In the genomic region with DNA sequence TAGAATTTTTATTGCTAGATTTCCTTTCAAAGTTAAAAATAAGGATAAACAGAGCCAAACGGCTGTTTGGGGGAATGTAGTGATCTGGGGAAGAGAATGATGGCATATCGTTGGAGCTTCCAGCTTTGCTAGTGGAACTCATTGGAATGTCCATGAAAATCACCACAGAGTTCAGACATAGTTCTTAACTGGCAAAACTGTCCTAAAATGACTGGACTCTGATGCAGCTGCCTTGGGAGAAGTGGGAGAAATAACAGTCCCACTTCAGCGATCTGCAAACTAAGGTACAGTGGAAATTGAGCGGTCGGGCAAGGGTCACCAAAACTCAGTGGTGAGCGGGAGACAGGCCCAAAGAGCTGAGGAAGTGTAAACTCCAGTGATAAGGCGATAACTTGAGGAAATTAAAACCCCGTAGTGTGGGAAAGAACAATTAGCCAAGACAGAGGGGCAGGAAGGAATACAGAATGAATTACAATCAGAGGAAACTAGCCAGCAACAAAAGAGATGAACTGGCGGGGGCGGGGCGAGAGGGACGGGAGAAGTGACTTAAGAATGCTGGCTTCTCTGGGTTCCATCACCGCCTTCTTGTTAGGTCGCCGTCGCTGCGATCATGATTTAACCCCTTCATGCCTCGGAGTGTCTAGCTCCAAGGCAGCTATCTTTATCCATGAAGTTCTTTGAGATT, we compare ENCODE assay signal across 10 cellular contexts.
DNase-seq lines count a peak whose midpoint lies in the region; ATAC-seq and TF ChIP-seq lines count a peak whose summit lies in the region.
"Had no signal": no experiment of that assay in that cellular context is flagged by ENCODE, and none has a peak within 500 bp of the region (broad histone marks: within the 10 kb centered on the region; RNA-seq: fewer than 3 reads in every experiment).

No MANE protein-coding gene starts in this region.

- TF ChIP-seq RAD21 in HCT116 (IDR thresholded peaks at IDR 0.05; ENCODE audit: low read depth), result peak; percentile 23

- peaks cover 12% of the 10 kb centered on the region; the same call in 1 of the 2 replicates for H3K79me2 ChIP-seq in HCT116 (ENCODE audit: insufficient read depth, low read length)

- H3K9me3 Mint-ChIP-seq in MCF 10A (ENCODE audit: unreplicated experiment), result no peaks in the 10 kb centered on the region
- H3K9me3 Mint-ChIP-seq: activated naive CD4-positive, alpha-beta T cell treated with anti-CD3 and anti-CD28 coated beads, Interleukin-2, amount 50 U/mL, for 24 hours had no signal

- RAD21 ChIA-PET in HCT116 (lab: Charles Lee; ENCODE audit: low non-redundant PET in 1 of 2, low total read pairs in 2 of 2, uncharacterized antibody in 2 of 2, unreplicated experiment in 2 of 2), result interaction anchor here in 1 of 2 experiments (2.2 kb wide), 1 partner anchor 27 kb away, joined by 7 read pairs; no protein-coding TSS in a partner anchor

- H3K27me3 ChIP-seq in HCT116 (ENCODE audit: insufficient read depth, low read length) (no peaks in the 10 kb centered on the region), iPS-18a (ENCODE audit: control insufficient read depth, insufficient read depth, low read length) (no peaks in the 10 kb centered on the region), skeletal muscle tissue (ENCODE audit: control insufficient read depth in 3 of 3, insufficient read depth in 3 of 3, low read length in 3 of 3) (no peaks in the 10 kb centered on the region)

- H3K9ac ChIP-seq in HCT116 (ENCODE audit: low read length), result peak overlapping the region; percentile 67
- H3K9ac ChIP-seq in iPS-18a (ENCODE audit: low read length), result no peak overlapping the region
- peak overlapping the region in 2 of 3 donors; percentile 10 to 28 for H3K9ac ChIP-seq in skeletal muscle tissue (ENCODE audit: low read depth in 1 of 3, low read length in 3 of 3)

- no peak overlapping the region for H2AFZ ChIP-seq in HCT116 (ENCODE audit: low read depth, low read length, poor library complexity, severe bottlenecking)

- TF ChIP-seq POLR2A in HCT116 (IDR thresholded peaks at IDR 0.05; ENCODE audit: borderline replicate concordance, extremely low read depth, insufficient read depth, insufficient read length), result peak; percentile 38

- H3K4me1 ChIP-seq in HCT116 (ENCODE audit: control insufficient read depth in 1 of 2, insufficient read depth in 2 of 2, low read length in 2 of 2), result peaks cover 79 to 94% of the 10 kb centered on the region in 2 experiments
- H3K4me1 ChIP-seq in iPS-18a (ENCODE audit: control insufficient read depth, low read depth, low read length), result peaks cover 25% of the 10 kb centered on the region
- H3K4me1 ChIP-seq in skeletal muscle tissue (ENCODE audit: control insufficient read depth in 3 of 3, insufficient read depth in 3 of 3, low read length in 3 of 3), result peaks cover 16 to 23% (median 21%) of the 10 kb centered on the region in 3 donors

- intact Hi-C loops in HCT116 (cut with micrococcal nuclease) (loop anchor here (2.0 kb wide), 1 partner anchor 78 kb away; no protein-coding TSS in a partner anchor), MCF 10A (cut with micrococcal nuclease) (no loop called here)

- no peak for TF ChIP-seq CTCF in HCT116 (IDR thresholded peaks at IDR 0.05 in 2 of 3, conservative IDR thresholded peaks at IDR 0.05 in 1 of 3; ENCODE audit: borderline replicate concordance in 1 of 3, insufficient read depth in 1 of 3, low read depth in 2 of 3, low read length in 2 of 3)
- no peak for TF ChIP-seq CTCF in MCF 10A (IDR thresholded peaks at IDR 0.05; ENCODE audit: unreplicated experiment)

- DNase-seq in HCT116 (ENCODE audit: low read depth, low spot score) (peak; percentile 84), MCF 10A (ENCODE audit: unreplicated experiment) (no peak), NAMALWA (ENCODE audit: low spot score) (no peak), NCI-H2029 treated with DMSO at 0.1 percent for 48 hours (lab: John Stamatoyannopoulos, UW) (no peak), KG1 (lab: John Stamatoyannopoulos, UW) (no peak), NCI-H1105 treated with DMSO at 0.1 percent for 48 hours (lab: John Stamatoyannopoulos, UW) (no peak)
- DNase-seq: SHP77 treated with DMSO at 0.1 percent for 48 hours had no signal

- H3K4me3 ChIP-seq in HCT116 (replicated peaks in 1 of 2; ENCODE audit: low read depth in 1 of 2, low read length in 2 of 2) (peak overlapping the region; percentile 13 to 41; a peak in 3 of 4 replicates), iPS-18a (ENCODE audit: low read length) (peak overlapping the region; percentile 41), skeletal muscle tissue (ENCODE audit: low read length in 3 of 3) (peak overlapping the region in 2 of 3 donors; percentile 47)

- ATAC-seq in HCT116, result no peak

- peak overlapping the region; percentile 90 for H3K27ac ChIP-seq in HCT116 (ENCODE audit: low read depth, low read length)
- no peak overlapping the region for H3K27ac ChIP-seq in iPS-18a (ENCODE audit: low read length)
- peak overlapping the region; percentile 32 for H3K27ac ChIP-seq in skeletal muscle tissue (ENCODE audit: low read depth, low read length)

- CTCF ChIA-PET in HCT116 (lab: Charles Lee) (interaction anchor here (0.7 to 3.3 kb wide), 6 partner anchors 8 to 302 kb away, joined by 3 to 22 read pairs (median 4); no protein-coding TSS in a partner anchor), MCF 10A (lab: Yijun Ruan, JAX) (interaction anchor here (2.8 to 14.2 kb wide), 3 partner anchors 8 to 282 kb away, joined by 15 to 391 read pairs (median 35); no protein-coding TSS in a partner anchor)

- peaks cover 53% of the 10 kb centered on the region for H3K4me1 Mint-ChIP-seq in MCF 10A (ENCODE audit: insufficient read depth, unreplicated experiment)

- no peaks in the 10 kb centered on the region for H3K27me3 Mint-ChIP-seq in MCF 10A (ENCODE audit: insufficient read depth, unreplicated experiment)

- H3K9me3 ChIP-seq in HCT116 (ENCODE audit: control insufficient read depth in 1 of 2, insufficient read depth in 1 of 2, low read depth in 1 of 2, low read length in 2 of 2) (no peaks in the 10 kb centered on the region), iPS-18a (ENCODE audit: control insufficient read depth, low read depth, low read length) (no peaks in the 10 kb centered on the region), skeletal muscle tissue (ENCODE audit: control insufficient read depth in 3 of 3, low read length in 3 of 3) (no peaks in the 10 kb centered on the region)

- no peaks in the 10 kb centered on the region for H4K20me1 ChIP-seq in HCT116 (ENCODE audit: insufficient read depth)

- no peaks in the 10 kb centered on the region for H3K9me2 ChIP-seq in HCT116 (ENCODE audit: insufficient read depth)

- BruUV-seq in HCT116 (replicated peaks; lab: Mats Ljungman, UMichigan) (TSS peak; percentile 26), MCF 10A (replicated peaks; lab: Mats Ljungman, UMichigan) (no TSS peak)

- H3K36me3 ChIP-seq in HCT116 (ENCODE audit: control insufficient read depth in 1 of 2, insufficient read depth in 2 of 2, low read length in 2 of 2), result no peaks in the 10 kb centered on the region
- H3K36me3 ChIP-seq in iPS-18a (ENCODE audit: control insufficient read depth, low read depth, low read length), result no peaks in the 10 kb centered on the region
- no peaks in the 10 kb centered on the region for H3K36me3 ChIP-seq in skeletal muscle tissue (ENCODE audit: control insufficient read depth in 3 of 3, insufficient read depth in 3 of 3, low read length in 3 of 3)

- peak overlapping the region; percentile 86 for H3K27ac Mint-ChIP-seq in MCF 10A (ENCODE audit: low read depth, unreplicated experiment)
- H3K27ac Mint-ChIP-seq: activated naive CD4-positive, alpha-beta T cell treated with anti-CD3 and anti-CD28 coated beads, Interleukin-2, amount 50 U/mL, for 24 hours had no signal

- peak overlapping the region; percentile 11 for H3K4me3 Mint-ChIP-seq in MCF 10A (ENCODE audit: unreplicated experiment)
- H3K4me3 Mint-ChIP-seq: activated naive CD4-positive, alpha-beta T cell treated with anti-CD3 and anti-CD28 coated beads, Interleukin-2, amount 50 U/mL, for 24 hours had no signal

- no peaks in the 10 kb centered on the region for H3K36me3 Mint-ChIP-seq in MCF 10A (ENCODE audit: insufficient read depth, unreplicated experiment)
- H3K36me3 Mint-ChIP-seq: activated naive CD4-positive, alpha-beta T cell treated with anti-CD3 and anti-CD28 coated beads, Interleukin-2, amount 50 U/mL, for 24 hours had no signal

- POLR2A ChIA-PET in HCT116 (lab: Charles Lee), result interaction anchor here (0.7 to 5.1 kb wide), 10 partner anchors 28 to 288 kb away, joined by 3 to 54 read pairs (median 7); a partner anchor contains a TSS
- POLR2A ChIA-PET in MCF 10A (lab: Yijun Ruan, JAX), result interaction anchor here (0.6 to 5.3 kb wide), 13 partner anchors 8 to 118 kb away, joined by 3 to 62 read pairs (median 7); a partner anchor contains a TSS

- peak overlapping the region; percentile 74 for H3K4me2 ChIP-seq in HCT116 (ENCODE audit: low read length)

TF ChIP-seq in HCT116, 20 proteins besides CTCF, POLR2A, EP300 and RAD21 (continues in another document):
- TF ChIP-seq CEBPB (IDR thresholded peaks at IDR 0.05; ENCODE audit: low read depth) (no peak), SIN3A (IDR thresholded peaks at IDR 0.05; ENCODE audit: low read depth) (no peak), EZH2phosphoT487 (IDR thresholded peaks at IDR 0.05; ENCODE audit: borderline replicate concordance) (no peak), ZFX (IDR thresholded peaks at IDR 0.05) (no peak)
- TF ChIP-seq, protein P1, sequence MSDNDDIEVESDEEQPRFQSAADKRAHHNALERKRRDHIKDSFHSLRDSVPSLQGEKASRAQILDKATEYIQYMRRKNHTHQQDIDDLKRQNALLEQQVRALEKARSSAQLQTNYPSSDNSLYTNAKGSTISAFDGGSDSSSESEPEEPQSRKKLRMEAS (IDR thresholded peaks at IDR 0.05), result peak; percentile 16; the same call in 1 of the 2 replicates
